Comparison of ENCODE assay signal across 17 cellular contexts in genomic region chr17:50050431-50051032, GRCh38. TPM values are rescaled to one million over a fixed set of nuclear protein-coding genes. Genes with fewer than 3 reads are reported as not detected.
DNase-seq lines count a peak whose midpoint lies in the region; ATAC-seq and TF ChIP-seq lines count a peak whose summit lies in the region.
"Had no signal": no experiment of that assay in that cellular context is flagged by ENCODE, and none has a peak within 500 bp of the region (broad histone marks: within the 10 kb centered on the region; RNA-seq: fewer than 3 reads in every experiment).

No MANE protein-coding gene starts in this region.

- no peaks in the 10 kb centered on the region for H3K9me3 ChIP-seq in hepatocyte (ENCODE audit: low read depth)
- H3K9me3 ChIP-seq: gastroesophageal sphincter, tibial nerve had no signal

- H3K9me2 ChIP-seq in hepatocyte (replicated peaks; ENCODE audit: insufficient read depth), result no peaks in the 10 kb centered on the region

- H3K4me3 ChIP-seq in ACC112 (ENCODE audit: low read depth, low read length) (0 out of 2 replicates have a peak overlapping the region, but pooled peaks have one; percentile 3), hepatocyte (no peak overlapping the region)
- H3K4me3 ChIP-seq: gastroesophageal sphincter, tibial nerve had no signal

- peak overlapping the region; percentile 83 for H3K27ac ChIP-seq in ACC112 (ENCODE audit: low read depth, low read length)
- H3K27ac ChIP-seq in VCaP, result peak overlapping the region; percentile 91; the same call in 1 of the 2 replicates
- peak overlapping the region; percentile 19 for H3K27ac ChIP-seq in hepatocyte
- H3K27ac ChIP-seq: gastroesophageal sphincter had no signal

- H3K4me1 ChIP-seq in ACC112 (ENCODE audit: control insufficient read depth, insufficient read depth, low read length, unreplicated experiment) (peaks cover 85% of the 10 kb centered on the region), hepatocyte (ENCODE audit: insufficient read depth) (peaks cover 34% of the 10 kb centered on the region)

- H3K36me3 ChIP-seq in ACC112 (ENCODE audit: insufficient read depth, low read length) (no peaks in the 10 kb centered on the region), hepatocyte (replicated peaks; ENCODE audit: insufficient read depth, low read depth) (no peaks in the 10 kb centered on the region)
- H3K36me3 ChIP-seq: brain microvascular endothelial cell, gastroesophageal sphincter, tibial nerve had no signal

- H3K27me3 ChIP-seq in ACC112 (ENCODE audit: insufficient read depth, low read length), result no peaks in the 10 kb centered on the region
- no peaks in the 10 kb centered on the region for H3K27me3 ChIP-seq in hepatocyte
- H3K27me3 ChIP-seq: brain microvascular endothelial cell, gastroesophageal sphincter, tibial nerve had no signal

- peaks cover 21% of the 10 kb centered on the region for H3K79me2 ChIP-seq in ACC112 (ENCODE audit: control insufficient read depth, insufficient read depth, low read length, unreplicated experiment)
- H3K79me2 ChIP-seq in hepatocyte, result no peaks in the 10 kb centered on the region

- H3K4me2 ChIP-seq in hepatocyte, result no peak overlapping the region

- ATAC-seq in GM19328 (IDR thresholded peaks at IDR 0.05; ENCODE audit: unreplicated experiment) (no peak), GM21576 (IDR thresholded peaks at IDR 0.05; ENCODE audit: unreplicated experiment) (no peak), omental fat pad (ENCODE audit: low FRiP score) (no peak)
- ATAC-seq: gastroesophageal sphincter had no signal

- H4K20me1 ChIP-seq in hepatocyte (ENCODE audit: insufficient read depth, poor library complexity, severe bottlenecking), result no peaks in the 10 kb centered on the region

- no peak overlapping the region for H2AFZ ChIP-seq in ACC112 (ENCODE audit: low read length, unreplicated experiment)
- H2AFZ ChIP-seq in hepatocyte, result no peak overlapping the region

- peak; percentile 55 for DNase-seq in H4 (ENCODE audit: low spot score)
- no peak for DNase-seq in hepatocyte (ENCODE audit: low spot score)
- no peak for DNase-seq in NCI-H524 treated with DMSO at 0.1 percent for 48 hours (lab: John Stamatoyannopoulos, UW)
- no peak for DNase-seq in omental fat pad (ENCODE audit: low spot score)
- DNase-seq: DMS79, NCI-H1436, NCI-H446 had no signal

- TF ChIP-seq CTCF in VCaP (conservative IDR thresholded peaks at IDR 0.05) (no peak), hepatocyte (IDR thresholded peaks at IDR 0.05; ENCODE audit: poor library complexity) (no peak), omental fat pad (IDR thresholded peaks at IDR 0.05) (no peak)

- 93% methylated on average over 12 of the region's 12 CpGs for WGBS in hepatocyte (ENCODE audit: low lambda C conversion rate, missing lambda C conversion rate)

RNA-seq across cellular contexts. Expression of gene ITGA3, which starts 5.4 kb away (rescaled TPM):
- 106 and 129 TPM in 2 replicates for total RNA-seq in H4 (2014; rRNA removed; shearing (Covaris generic))
- total RNA-seq in hepatocyte, result 26.3 and 28.5 TPM in 2 replicates
- 32.8 and 43.4 TPM in 2 replicates for polyA plus RNA-seq in hepatocyte
- total RNA-seq in omental fat pad, result 10 to 100 TPM; 28.5 to 99.8 (median 41.2) TPM

RNA-seq across cellular contexts. Expression of gene PDK2, which starts 44.6 kb away (rescaled TPM):
- 37.6 and 41.2 TPM in 2 replicates for total RNA-seq in H4 (2014; rRNA removed; shearing (Covaris generic))
- total RNA-seq in hepatocyte (35.5 and 42.7 TPM in 2 replicates), omental fat pad (10 to 100 TPM; 42.2 to 72.7 (median 50.7) TPM)
- polyA plus RNA-seq in hepatocyte, result 55.8 and 56.9 TPM in 2 replicates

RNA-seq across cellular contexts. Expression of gene DLX3, which starts 55.5 kb away (rescaled TPM):
- 0.17 TPM in 1 of 2 replicates, not detected in the other for total RNA-seq in H4 (2014; rRNA removed; shearing (Covaris generic))
- total RNA-seq in hepatocyte (0.37 and 0.88 TPM in 2 replicates), omental fat pad (under 1 TPM in 1 of 4 donors, not detected in 3; 0.28 TPM)
- 0.55 and 1.1 TPM in 2 replicates for polyA plus RNA-seq in hepatocyte
- total RNA-seq: activated T-helper 2 cell treated with anti-CD3 and anti-CD28 coated beads, Interferon-gamma antibody, Interleukin-2, Interleukin-4, amounts not matched to agents 10 μg/mL and 5 μg/mL and 100 μg/mL, durations not matched to agents 14 hours and 24 hours and 36 hours; gastroesophageal sphincter; mononuclear cell; OCI-LY7 had no signal

Comparison
In these comparisons a context has a peak if more than half of its experiments do, and no peak if none do; other contexts are left out.
1. H3K27ac ChIP-seq: peak in every context shown above with its lines; median percentile 91 in VCaP; 83 in ACC112; 19 in hepatocyte.